In the genomic region with DNA sequence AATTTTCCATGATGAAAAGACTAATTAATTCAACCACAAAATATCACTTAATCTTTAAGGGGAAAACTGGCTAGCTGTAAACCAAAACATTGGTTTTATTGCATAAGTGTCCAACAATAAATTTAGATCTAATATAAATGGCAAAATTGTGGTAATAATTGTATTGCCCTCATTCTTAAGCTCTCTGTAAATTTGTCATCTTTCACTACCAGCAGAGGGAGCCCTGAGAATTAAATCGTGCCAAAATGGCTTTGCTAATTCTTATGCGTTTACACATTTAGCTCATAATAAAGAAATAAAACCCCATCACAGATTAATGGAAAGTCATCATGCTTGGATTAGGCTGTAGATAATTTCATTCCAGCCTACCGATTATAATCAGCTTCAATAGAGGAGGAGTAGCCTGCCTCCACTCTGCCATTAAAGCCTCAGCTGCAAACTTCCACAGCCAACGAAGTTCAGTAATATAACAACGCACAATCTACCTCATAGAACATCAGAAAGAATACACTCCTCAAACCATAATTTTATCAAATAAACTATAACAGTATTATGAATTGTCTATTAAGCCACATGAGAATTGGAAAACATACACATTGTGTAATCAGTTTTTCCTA, we compare ENCODE assay signal across 8 cellular contexts.
DNase-seq lines count a peak whose midpoint lies in the region; ATAC-seq, FAIRE-seq and TF ChIP-seq lines count a peak whose summit lies in the region.

No MANE protein-coding gene starts in this region.

- no peak overlapping the region for H3K27ac ChIP-seq in heart right ventricle
- H3K27ac ChIP-seq in right cardiac atrium (ENCODE audit: low read length), result no peak overlapping the region

- TF ChIP-seq CTCF in heart right ventricle (IDR thresholded peaks at IDR 0.05) (peak in 8 of 9 donors; percentile 16 to 75 (median 62)), NB4 (IDR thresholded peaks at IDR 0.05; ENCODE audit: low read depth, low read length) (peak; percentile 68)

- WGBS in heart right ventricle, 2 donors, result 17 to 30% methylated on average over 5 of the region's 5 CpGs
- 18% methylated on average over 5 of the region's 5 CpGs for WGBS in right cardiac atrium

- DNase-seq in heart right ventricle (no peak), right cardiac atrium (no peak), NB4 (ENCODE audit: low read depth) (peak; percentile 62), adipocyte (ENCODE audit: low read depth) (peak; percentile 77), GM19238 (ENCODE audit: insufficient read length, low spot score) (no peak)

- H3K4me1 ChIP-seq in heart right ventricle, result peaks cover 0 to 4% (median 0%) of the 10 kb centered on the region in 9 donors
- no peaks in the 10 kb centered on the region for H3K4me1 ChIP-seq in right cardiac atrium (ENCODE audit: control insufficient read depth, insufficient read depth, low read length)
- no peaks in the 10 kb centered on the region for H3K4me1 ChIP-seq in adipocyte (ENCODE audit: control insufficient read depth, insufficient read depth, low read length)

- H3K27me3 ChIP-seq in heart right ventricle (peaks cover 0 to 26% (median 12%) of the 10 kb centered on the region in 7 donors), right cardiac atrium (ENCODE audit: control insufficient read depth, insufficient read depth) (no peaks in the 10 kb centered on the region), adipocyte (replicated peaks; ENCODE audit: control insufficient read depth, insufficient read depth, low read length) (peaks cover 13% of the 10 kb centered on the region)

- TF ChIP-seq POLR2A in NB4 (IDR thresholded peaks at IDR 0.05; ENCODE audit: extremely low read depth, insufficient read length), result no peak

- H3K4me3 ChIP-seq in heart right ventricle (no peak overlapping the region), right cardiac atrium (ENCODE audit: low read length) (no peak overlapping the region), NB4 (ENCODE audit: low read depth, low read length) (no peak overlapping the region), adipocyte (ENCODE audit: low read length) (no peak overlapping the region)

- ATAC-seq in heart right ventricle (no peak), right cardiac atrium (no peak), GM21619 (IDR thresholded peaks at IDR 0.05; ENCODE audit: unreplicated experiment) (no peak), HG02938 (IDR thresholded peaks at IDR 0.05; ENCODE audit: unreplicated experiment) (no peak)

- FAIRE-seq in islet of Langerhans (lab: Jason Lieb, UNC), result peak; percentile 91

- H3K36me3 ChIP-seq in heart right ventricle, result no peaks in the 10 kb centered on the region
- no peaks in the 10 kb centered on the region for H3K36me3 ChIP-seq in adipocyte (ENCODE audit: control insufficient read depth, insufficient read depth, low read length, severe bottlenecking)

- no peaks in the 10 kb centered on the region for H3K9me3 ChIP-seq in heart right ventricle
- no peaks in the 10 kb centered on the region for H3K9me3 ChIP-seq in right cardiac atrium (ENCODE audit: control insufficient read depth, low read length)
- no peaks in the 10 kb centered on the region for H3K9me3 ChIP-seq in adipocyte (ENCODE audit: control insufficient read depth, low read length)

- H3K9ac ChIP-seq in adipocyte (ENCODE audit: low read length), result no peak overlapping the region

- intact Hi-C loops in heart right ventricle (cut with DNase I) (loop anchor here in 2 of 10 donors (5.0 kb wide), 1 partner anchor 846 kb away; a partner anchor contains a TSS), right cardiac atrium (cut with DNase I) (no loop called here)

Comparison
In these comparisons a context has a peak if more than half of its experiments do, and no peak if none do; other contexts are left out.
1. DNase-seq: peak in NB4 (single experiment) and adipocyte (single experiment); none in heart right ventricle (0 of 2), right cardiac atrium (0 of 3) and GM19238 (single experiment).